2 cellular contexts compared by ENCODE assay signal in genomic region chr11:1400168-1401000, GRCh38.
TF ChIP-seq lines count a peak whose summit lies in the region.

No MANE protein-coding gene starts in this region.

TF ChIP-seq in IMR-90, 13 proteins besides CTCF, POLR2A, EP300 and RAD21:
- TF ChIP-seq RFX5 (IDR thresholded peaks at IDR 0.05; ENCODE audit: low read depth, low read length) (no peak), CEBPB (IDR thresholded peaks at IDR 0.05; ENCODE audit: low read depth, low read length) (no peak), MAFK (IDR thresholded peaks at IDR 0.05; ENCODE audit: low read depth, low read length) (no peak), USF2 (IDR thresholded peaks at IDR 0.05; ENCODE audit: low read depth, low read length) (no peak), FOS (IDR thresholded peaks at IDR 0.05; ENCODE audit: low read depth, low read length) (no peak), SMC3 (IDR thresholded peaks at IDR 0.05; ENCODE audit: low read depth, low read length) (no peak), NFE2L2 (IDR thresholded peaks at IDR 0.05; ENCODE audit: low read depth, low read length) (no peak), MAZ (IDR thresholded peaks at IDR 0.05; ENCODE audit: borderline replicate concordance, low read depth, low read length) (no peak), ELK1 (IDR thresholded peaks at IDR 0.05; ENCODE audit: borderline replicate concordance, low read depth, low read length) (no peak), BHLHE40 (IDR thresholded peaks at IDR 0.05; ENCODE audit: low read depth, low read length) (no peak)
TF ChIP-seq in IMR-90: peak in this region for 0.

TF ChIP-seq in H1, 55 proteins besides CTCF, POLR2A, EP300 and RAD21:
- TF ChIP-seq TBP (IDR thresholded peaks at IDR 0.05; ENCODE audit: low read depth, low read length) (no peak), MAX (IDR thresholded peaks at IDR 0.05) (no peak), FOSL1 (IDR thresholded peaks at IDR 0.05; ENCODE audit: insufficient read depth, low read depth, low read length) (no peak), KDM1A (IDR thresholded peaks at IDR 0.05; ENCODE audit: borderline replicate concordance, low read length) (no peak), CBX5 (IDR thresholded peaks at IDR 0.05; ENCODE audit: low read depth, low read length) (no peak), SAP30 (IDR thresholded peaks at IDR 0.05; ENCODE audit: insufficient read depth, insufficient replicate concordance, low read length) (no peak), SIN3A (conservative IDR thresholded peaks at IDR 0.05 in 1 of 2, IDR thresholded peaks at IDR 0.05 in 1 of 2; ENCODE audit: low read depth in 1 of 2, low read length in 2 of 2) (no peak)
